In the genomic region with DNA sequence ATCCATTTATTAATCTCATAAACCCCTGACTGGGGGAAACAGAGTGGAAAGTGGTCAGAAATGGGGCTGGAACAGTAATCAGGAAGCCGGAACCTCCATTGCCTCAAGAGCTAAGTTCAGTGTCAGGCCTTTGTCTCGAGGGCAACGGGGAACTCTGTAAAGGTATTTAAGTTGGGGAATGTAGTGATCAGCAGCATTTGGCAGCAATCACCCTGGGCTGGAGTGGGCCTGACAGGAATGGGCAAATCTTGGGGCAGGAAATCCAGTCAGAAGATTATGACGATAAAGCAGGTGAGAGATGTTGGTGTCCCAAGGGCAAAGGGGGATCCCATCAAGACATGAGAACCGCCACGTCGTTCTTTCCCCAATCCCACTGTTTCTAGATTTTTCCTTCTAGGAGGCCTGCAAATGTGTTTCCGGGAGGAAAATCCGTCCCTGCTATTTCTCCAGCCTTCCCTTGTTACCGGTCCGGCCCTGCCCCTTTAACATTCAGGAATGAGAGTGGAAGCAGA, we compare ENCODE assay signal across 8 cellular contexts.
A peak's percentile ranks its signal among the peaks of the same experiment; 100 is the strongest.
DNase-seq lines count a peak whose midpoint lies in the region; ATAC-seq and TF ChIP-seq lines count a peak whose summit lies in the region.

No MANE protein-coding gene starts in this region.

- DNase-seq in GM12865 (ENCODE audit: low read depth) (peak; percentile 21), OCI-LY7 (ENCODE audit: low spot score) (peak; percentile 20), HuH-7.5 (ENCODE audit: low spot score) (no peak), ecto neural progenitor cell (ENCODE audit: low spot score) (no peak)
- peak in 3 of 9 donors; percentile 3 to 17 (median 12) for DNase-seq in naive thymus-derived CD4-positive, alpha-beta T cell

- no peaks in the 10 kb centered on the region for H4K20me1 ChIP-seq in OCI-LY7 (ENCODE audit: insufficient read depth, low read length)

- H3K79me2 ChIP-seq in OCI-LY7 (ENCODE audit: insufficient read depth, low read depth, low read length), result no peaks in the 10 kb centered on the region

- BruUV-seq in OCI-LY7 (replicated peaks; lab: Mats Ljungman, UMichigan), result TSS peak; percentile 95

- CTCF ChIA-PET in OCI-LY7 (lab: Charles Lee; ENCODE audit: unreplicated experiment), result interaction anchor here (0.6 kb wide), 1 partner anchor 26 kb away, joined by 3 read pairs; no protein-coding TSS in a partner anchor
- CTCF ChIA-PET in naive thymus-derived CD4-positive, alpha-beta T cell (lab: Charles Lee), result no interaction called here

- H3K9me3 Mint-ChIP-seq in dendritic cell treated with granulocyte-macrophage colony-stimulating factor and Interleukin-4, amounts not matched to agents 40 ng/mL and 50 ng/mL, for 4 days, result peaks cover 3% of the 10 kb centered on the region
- peaks cover 0 to 1% (median 0%) of the 10 kb centered on the region in 11 donors for H3K9me3 Mint-ChIP-seq in naive thymus-derived CD4-positive, alpha-beta T cell

- peak overlapping the region; percentile 71 for H3K4me3 ChIP-seq in GM12865 (ENCODE audit: low read depth, low read length)
- peak overlapping the region; percentile 78 for H3K4me3 ChIP-seq in OCI-LY7 (ENCODE audit: low read depth, low read length, poor library complexity, severe bottlenecking)
- peak overlapping the region; percentile 89 for H3K4me3 ChIP-seq in naive thymus-derived CD4-positive, alpha-beta T cell (ENCODE audit: low read length)

- H3K9me3 ChIP-seq in OCI-LY7 (ENCODE audit: low read length), result no peaks in the 10 kb centered on the region
- no peaks in the 10 kb centered on the region for H3K9me3 ChIP-seq in naive thymus-derived CD4-positive, alpha-beta T cell (ENCODE audit: control insufficient read depth in 2 of 3, low read length in 3 of 3)

- no peaks in the 10 kb centered on the region for H3K36me3 ChIP-seq in OCI-LY7 (ENCODE audit: insufficient read depth, low read length)
- H3K36me3 ChIP-seq in naive thymus-derived CD4-positive, alpha-beta T cell (ENCODE audit: control insufficient read depth in 2 of 3, insufficient read depth in 3 of 3, low read length in 3 of 3), result no peaks in the 10 kb centered on the region

- peak overlapping the region; percentile 81 for H3K4me3 Mint-ChIP-seq in dendritic cell treated with granulocyte-macrophage colony-stimulating factor and Interleukin-4, amounts not matched to agents 40 ng/mL and 50 ng/mL, for 4 days
- H3K4me3 Mint-ChIP-seq in naive thymus-derived CD4-positive, alpha-beta T cell, result peak overlapping the region; percentile 84 to 92 (median 88)

- ATAC-seq in naive thymus-derived CD4-positive, alpha-beta T cell, result no peak
- no peak for ATAC-seq in GM21423 (IDR thresholded peaks at IDR 0.05; ENCODE audit: unreplicated experiment)
- no peak for ATAC-seq in GM19452 (IDR thresholded peaks at IDR 0.05; ENCODE audit: unreplicated experiment)

- peaks cover 29% of the 10 kb centered on the region for H3K4me1 ChIP-seq in OCI-LY7 (ENCODE audit: insufficient read depth, low read length, poor library complexity, severe bottlenecking)
- peaks cover 5% of the 10 kb centered on the region in 2 donors for H3K4me1 ChIP-seq in naive thymus-derived CD4-positive, alpha-beta T cell (ENCODE audit: control insufficient read depth in 2 of 2, insufficient read depth in 2 of 2, low read length in 2 of 2)

- H3K27ac ChIP-seq in OCI-LY7 (ENCODE audit: low read depth, low read length, poor library complexity, severe bottlenecking), result no peak overlapping the region
- peak overlapping the region; percentile 82 for H3K27ac ChIP-seq in naive thymus-derived CD4-positive, alpha-beta T cell (ENCODE audit: low read depth, low read length)

- no peaks in the 10 kb centered on the region for H3K36me3 Mint-ChIP-seq in dendritic cell treated with granulocyte-macrophage colony-stimulating factor and Interleukin-4, amounts not matched to agents 40 ng/mL and 50 ng/mL, for 4 days (ENCODE audit: low read depth)
- no peaks in the 10 kb centered on the region for H3K36me3 Mint-ChIP-seq in naive thymus-derived CD4-positive, alpha-beta T cell

- H3K27ac Mint-ChIP-seq in dendritic cell treated with granulocyte-macrophage colony-stimulating factor and Interleukin-4, amounts not matched to agents 40 ng/mL and 50 ng/mL, for 4 days, result peak overlapping the region; percentile 97
- H3K27ac Mint-ChIP-seq in naive thymus-derived CD4-positive, alpha-beta T cell, result peak overlapping the region; percentile 76 to 95 (median 91)

- peak overlapping the region; percentile 82 for H3K4me2 ChIP-seq in OCI-LY7 (ENCODE audit: low read length)

- no peaks in the 10 kb centered on the region for H3K9me2 ChIP-seq in OCI-LY7 (ENCODE audit: insufficient read depth, low read length)

- intact Hi-C loops in OCI-LY7 (cut with micrococcal nuclease; ENCODE audit: unreplicated experiment), result loop anchor here (5.0 kb wide), 3 partner anchors 136 to 436 kb away; a partner anchor contains a TSS
- intact Hi-C loops in dendritic cell treated with granulocyte-macrophage colony-stimulating factor and Interleukin-4, amounts not matched to agents 40 ng/mL and 50 ng/mL, for 4 days (cut with micrococcal nuclease), result loop anchor here (1.0 to 10.0 kb wide), 3 partner anchors 49 to 434 kb away; a partner anchor contains a TSS
- intact Hi-C loops in naive thymus-derived CD4-positive, alpha-beta T cell (cut with micrococcal nuclease), result loop anchor here (1.0 to 10.0 kb wide), 7 partner anchors 234 to 1866 kb away; a partner anchor contains a TSS

- TF ChIP-seq CTCF in GM12865 (IDR thresholded peaks at IDR 0.05; ENCODE audit: insufficient read depth, low read depth, low read length, missing control alignments), result no peak
- no peak for TF ChIP-seq CTCF in OCI-LY7 (conservative IDR thresholded peaks at IDR 0.05; ENCODE audit: low read length)

- POLR2A ChIA-PET in OCI-LY7 (lab: Charles Lee), result interaction anchor here (0.6 to 1.1 kb wide), 4 partner anchors 20 to 1224 kb away, joined by 3 to 6 read pairs (median 4); no protein-coding TSS in a partner anchor
- POLR2A ChIA-PET in naive thymus-derived CD4-positive, alpha-beta T cell (lab: Charles Lee), result interaction anchor here (1.0 to 1.4 kb wide), 2 partner anchors 51 to 133 kb away, joined by 4 to 5 read pairs; no protein-coding TSS in a partner anchor

- H3K4me1 Mint-ChIP-seq in dendritic cell treated with granulocyte-macrophage colony-stimulating factor and Interleukin-4, amounts not matched to agents 40 ng/mL and 50 ng/mL, for 4 days (ENCODE audit: low read depth), result peaks cover 54% of the 10 kb centered on the region
- peaks cover 6 to 23% (median 17%) of the 10 kb centered on the region in 7 donors for H3K4me1 Mint-ChIP-seq in naive thymus-derived CD4-positive, alpha-beta T cell

- H3K27me3 ChIP-seq in naive thymus-derived CD4-positive, alpha-beta T cell (ENCODE audit: control insufficient read depth in 2 of 2, insufficient read depth in 2 of 2, low read length in 2 of 2), result peaks cover 0 to 3% of the 10 kb centered on the region in 2 donors

- peak overlapping the region; percentile 75 for H2AFZ ChIP-seq in OCI-LY7 (ENCODE audit: low read length)

- H3K27me3 Mint-ChIP-seq in dendritic cell treated with granulocyte-macrophage colony-stimulating factor and Interleukin-4, amounts not matched to agents 40 ng/mL and 50 ng/mL, for 4 days, result peaks cover 11% of the 10 kb centered on the region
- H3K27me3 Mint-ChIP-seq in naive thymus-derived CD4-positive, alpha-beta T cell, result peaks cover 0 to 46% (median 7%) of the 10 kb centered on the region in 5 donors

Comparison
In these comparisons a context has a peak if more than half of its experiments do, and no peak if none do; other contexts are left out.
1. DNase-seq: peak in GM12865 (single experiment) and OCI-LY7 (single experiment); none in HuH-7.5 (single experiment) and ecto neural progenitor cell (single experiment).
2. Peak in every context shown above with its lines, with median percentiles within 50 percentile points of each other: H3K4me3 ChIP-seq.